In the genomic region with DNA sequence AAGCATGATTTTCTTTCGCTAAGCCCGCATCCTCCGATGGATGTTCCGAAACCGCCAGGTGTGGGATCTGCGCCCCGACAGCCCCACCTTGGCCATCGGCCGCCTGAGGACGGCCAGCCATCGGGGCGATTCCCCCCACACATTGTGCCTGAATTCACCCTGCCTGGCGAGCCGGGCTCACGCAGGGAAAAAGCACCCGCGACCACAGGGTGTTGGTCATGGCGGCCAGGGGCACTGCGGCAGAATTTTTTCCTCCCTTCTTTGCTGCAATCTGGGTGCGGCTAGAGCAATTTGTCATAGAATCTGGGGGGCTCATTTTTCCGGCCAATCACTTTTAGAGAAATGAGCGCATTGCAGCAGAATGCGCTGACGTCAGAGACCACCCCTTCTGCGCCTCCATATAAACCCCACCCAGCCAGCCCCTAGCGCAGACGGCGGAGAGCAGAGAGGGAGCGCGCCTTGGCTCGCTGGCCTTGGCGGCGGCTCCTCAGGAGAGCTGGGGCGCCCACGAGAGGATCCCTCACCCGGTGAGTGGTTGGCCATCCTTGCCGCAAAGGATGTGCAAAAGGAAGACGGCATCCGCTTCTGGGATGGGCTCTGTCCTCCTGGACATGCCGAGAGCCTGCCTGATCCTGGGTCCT, we compare ENCODE assay signal across 1 cellular context.
TF ChIP-seq lines count a peak whose summit lies in the region.

Gene MEG3, plus strand, starts transcription at position 428 of the 641 bp plus-strand sequence.

TF ChIP-seq in K562, 482 proteins besides CTCF, POLR2A, EP300 and RAD21:
- no peak for TF ChIP-seq NCOA6 (IDR thresholded peaks at IDR 0.05)
- TF ChIP-seq, protein P1, sequence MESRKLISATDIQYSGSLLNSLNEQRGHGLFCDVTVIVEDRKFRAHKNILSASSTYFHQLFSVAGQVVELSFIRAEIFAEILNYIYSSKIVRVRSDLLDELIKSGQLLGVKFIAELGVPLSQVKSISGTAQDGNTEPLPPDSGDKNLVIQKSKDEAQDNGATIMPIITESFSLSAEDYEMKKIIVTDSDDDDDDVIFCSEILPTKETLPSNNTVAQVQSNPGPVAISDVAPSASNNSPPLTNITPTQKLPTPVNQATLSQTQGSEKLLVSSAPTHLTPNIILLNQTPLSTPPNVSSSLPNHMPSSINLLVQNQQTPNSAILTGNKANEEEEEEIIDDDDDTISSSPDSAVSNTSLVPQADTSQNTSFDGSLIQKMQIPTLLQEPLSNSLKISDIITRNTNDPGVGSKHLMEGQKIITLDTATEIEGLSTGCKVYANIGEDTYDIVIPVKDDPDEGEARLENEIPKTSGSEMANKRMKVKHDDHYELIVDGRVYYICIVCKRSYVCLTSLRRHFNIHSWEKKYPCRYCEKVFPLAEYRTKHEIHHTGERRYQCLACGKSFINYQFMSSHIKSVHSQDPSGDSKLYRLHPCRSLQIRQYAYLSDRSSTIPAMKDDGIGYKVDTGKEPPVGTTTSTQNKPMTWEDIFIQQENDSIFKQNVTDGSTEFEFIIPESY (CRISPR knock-in tag; IDR thresholded peaks at IDR 0.05), result 0 out of 2 replicates have a peak, but pooled peaks have one; percentile 15
